In the genomic region with DNA sequence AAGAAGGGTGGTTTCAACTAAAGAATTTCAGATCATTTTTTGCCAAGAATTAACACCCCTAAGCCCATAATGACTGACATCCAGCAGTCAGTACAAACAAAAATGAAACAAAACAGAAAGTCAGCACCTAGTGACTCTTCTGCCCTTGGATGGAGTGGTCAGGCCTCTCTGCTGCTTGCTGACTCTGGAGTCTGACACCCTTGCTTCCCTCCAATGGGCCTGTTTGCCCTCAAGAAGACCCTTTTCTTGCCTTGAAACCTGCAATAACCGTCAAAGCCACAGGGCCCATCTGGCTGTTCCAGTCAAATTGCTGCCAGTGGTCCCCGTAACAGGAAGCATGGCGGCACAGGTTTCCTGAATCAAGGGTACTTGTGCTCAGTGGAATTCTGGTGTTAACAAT, we compare ENCODE assay signal across 13 cellular contexts. TPM values are rescaled to one million over a fixed set of nuclear protein-coding genes. Genes with fewer than 3 reads are reported as not detected.
DNase-seq lines count a peak whose midpoint lies in the region; ATAC-seq, FAIRE-seq and TF ChIP-seq lines count a peak whose summit lies in the region.
"Had no signal": no experiment of that assay in that cellular context is flagged by ENCODE, and none has a peak within 500 bp of the region (broad histone marks: within the 10 kb centered on the region; RNA-seq: fewer than 3 reads in every experiment).

No MANE protein-coding gene starts in this region.

- intact Hi-C loops in GM12878 (cut with micrococcal nuclease; ENCODE audit: unreplicated experiment) = loop anchor here (5.0 to 10.0 kb wide), 3 partner anchors 144 to 316 kb away; a partner anchor contains a TSS

- in situ Hi-C loops in GM12878 (cut with MboI) = no loop called here

- H3F3A ChIP-seq in DOHH2 (ENCODE audit: control insufficient read depth, insufficient read depth) = peaks cover 17% of the 10 kb centered on the region

- 22% methylated on average over 3 of the region's 3 CpGs for WGBS in GM12878 (ENCODE audit: insufficient coverage, insufficient replicate concordance, low lambda C conversion rate, missing lambda C conversion rate)
- WGBS in upper lobe of left lung, 2 donors = 75 to 86% methylated on average over 3 of the region's 3 CpGs

- no peak for FAIRE-seq in GM12878 (lab: Jason Lieb, UNC)

- peak overlapping the region; percentile 72; the same call in 1 of the 2 replicates for H3K4me3 ChIP-seq in DOHH2 (ENCODE audit: low read length)
- peak overlapping the region; percentile 56 for H3K4me3 ChIP-seq in GM12878
- H3K4me3 ChIP-seq in upper lobe of left lung = no peak overlapping the region
- H3K4me3 ChIP-seq: body of pancreas had no signal

- TF ChIP-seq RAD21 in GM12878 (IDR thresholded peaks at IDR 0.05; ENCODE audit: insufficient read depth, low read depth, low read length) = no peak

- TF ChIP-seq CTCF in DOHH2 (IDR thresholded peaks at IDR 0.05; ENCODE audit: low read depth, low read length, poor library complexity, severe bottlenecking) (no peak), GM12878 (IDR thresholded peaks at IDR 0.05 in 2 of 3, conservative IDR thresholded peaks at IDR 0.05 in 1 of 3; ENCODE audit: control insufficient read depth in 2 of 3, extremely low read depth in 1 of 3, insufficient read depth in 1 of 3, low read depth in 3 of 3, low read length in 3 of 3) (no peak), upper lobe of left lung (IDR thresholded peaks at IDR 0.05) (no peak)

- H3K27ac ChIP-seq in DOHH2 (ENCODE audit: low read depth, low read length) (peak overlapping the region; percentile 97), GM12878 (ENCODE audit: control insufficient read depth, insufficient read depth) (peak overlapping the region; percentile 94), upper lobe of left lung (no peak overlapping the region)
- H3K27ac ChIP-seq: body of pancreas had no signal

- H3K4me2 ChIP-seq in DOHH2 (ENCODE audit: low read length) (peak overlapping the region; percentile 91), GM12878 (ENCODE audit: control insufficient read depth, insufficient read depth) (peak overlapping the region; percentile 85)

- peaks cover 59% of the 10 kb centered on the region for H3K4me1 ChIP-seq in DOHH2 (ENCODE audit: control insufficient read depth, low read length)
- peaks cover 38% of the 10 kb centered on the region for H3K4me1 ChIP-seq in GM12878 (ENCODE audit: control insufficient read depth, insufficient read depth, low read length)
- H3K4me1 ChIP-seq in upper lobe of left lung = no peaks in the 10 kb centered on the region

- no TSS peak for BruUV-seq in GM12878 (replicated peaks; lab: Mats Ljungman, UMichigan)

- peak overlapping the region; percentile 68 for H2AFZ ChIP-seq in GM12878 (ENCODE audit: control insufficient read depth, low read depth, low read length)

- H4K20me1 ChIP-seq in DOHH2 (ENCODE audit: control insufficient read depth, insufficient read depth, low read depth, low read length) (no peaks in the 10 kb centered on the region), GM12878 (ENCODE audit: control insufficient read depth, insufficient read depth) (no peaks in the 10 kb centered on the region)

- no peaks in the 10 kb centered on the region for H3K9me2 ChIP-seq in DOHH2 (replicated peaks; ENCODE audit: control insufficient read depth, low read length)

- ATAC-seq in HG03354 (IDR thresholded peaks at IDR 0.05; ENCODE audit: poor library complexity, severe bottlenecking, unreplicated experiment) (peak; percentile 32), GM12878 (peak; percentile 46), upper lobe of left lung (ENCODE audit: low FRiP score in 2 of 2) (no peak)
- ATAC-seq: body of pancreas had no signal

- TF ChIP-seq POLR2A in GM19099 (IDR thresholded peaks at IDR 0.05; ENCODE audit: extremely low read depth, insufficient read length, low read depth) = peak; percentile 34
- peak; percentile 60; the same call in 1 of the 2 replicates for TF ChIP-seq POLR2A in GM12878 (IDR thresholded peaks at IDR 0.05; ENCODE audit: low read depth, low read length)
- TF ChIP-seq POLR2A in upper lobe of left lung (IDR thresholded peaks at IDR 0.05) = no peak

- H3K36me3 ChIP-seq in DOHH2 (ENCODE audit: control insufficient read depth, low read length) (peaks cover 5% of the 10 kb centered on the region), GM12878 (ENCODE audit: control insufficient read depth in 2 of 2, insufficient read depth in 2 of 2, low read length in 1 of 2) (no peaks in the 10 kb centered on the region), upper lobe of left lung (no peaks in the 10 kb centered on the region)

- POLR2A ChIA-PET in GM12878 (lab: Charles Lee) = interaction anchor here (1.2 to 6.9 kb wide), 4 partner anchors 9 to 65 kb away, joined by 3 to 90 read pairs (median 29); a partner anchor contains a TSS

- H3K79me2 ChIP-seq in DOHH2 (ENCODE audit: control insufficient read depth, low read length) (no peaks in the 10 kb centered on the region), GM12878 (ENCODE audit: control insufficient read depth, insufficient read depth, low read length) (peaks cover 17% of the 10 kb centered on the region)

- DNase-seq in GM12878 (ENCODE audit: low read depth, low spot score) (no peak), NCI-H1048 (lab: John Stamatoyannopoulos, UW) (no peak), upper lobe of left lung (no peak), kidney glomerular epithelial cell (lab: John Stamatoyannopoulos, UW) (no peak)
- no peak for DNase-seq in stimulated activated CD4-positive, alpha-beta T cell treated with anti-CD3 and anti-CD28 coated beads, Interleukin-1b, Interleukin-23, amount 100 ng/mL, for 48 hours
- DNase-seq: activated CD8-positive, alpha-beta memory T cell treated with anti-CD3 and anti-CD28 coated beads for 24 hours; body of pancreas; C1 segment of cervical spinal cord; NCI-H1092 treated with DMSO at 0.1 percent for 48 hours; NCI-H82 had no signal

- H3K27me3 ChIP-seq in DOHH2 (ENCODE audit: control insufficient read depth, low read length) (no peaks in the 10 kb centered on the region), GM12878 (replicated peaks in 1 of 2; ENCODE audit: control insufficient read depth in 2 of 2, insufficient read depth in 2 of 2, low read length in 1 of 2) (no peaks in the 10 kb centered on the region), upper lobe of left lung (no peaks in the 10 kb centered on the region)
- H3K27me3 ChIP-seq: body of pancreas had no signal

- SMC1A ChIA-PET in GM12878 (lab: Charles Lee; ENCODE audit: uncharacterized antibody, unreplicated experiment) = interaction anchor here (0.6 to 7.0 kb wide), 12 partner anchors 9 to 151 kb away, joined by 3 to 119 read pairs (median 12); a partner anchor contains a TSS

- H3K9me3 ChIP-seq in DOHH2 (ENCODE audit: control insufficient read depth, insufficient read depth, low read length) (no peaks in the 10 kb centered on the region), GM12878 (replicated peaks; ENCODE audit: control insufficient read depth, insufficient read depth, low read length) (no peaks in the 10 kb centered on the region; the same call in 1 of the 3 replicates), upper lobe of left lung (no peaks in the 10 kb centered on the region)

- RAD21 ChIA-PET in GM12878 (lab: Charles Lee; ENCODE audit: unreplicated experiment) = interaction anchor here (1.3 to 6.0 kb wide), 8 partner anchors 9 to 57 kb away, joined by 3 to 125 read pairs (median 14); a partner anchor contains a TSS

- no peak; a peak in 1 of 4 replicates for TF ChIP-seq EP300 in GM12878 (IDR thresholded peaks at IDR 0.05; ENCODE audit: borderline replicate concordance in 1 of 2, control insufficient read depth in 1 of 2, low read depth in 2 of 2, low read length in 2 of 2)
- TF ChIP-seq EP300 in upper lobe of left lung (IDR thresholded peaks at IDR 0.05) = no peak

- CTCF ChIA-PET in GM12878 (lab: Yijun Ruan, JAX) = interaction anchor here (0.7 to 7.2 kb wide), 11 partner anchors 9 to 1664 kb away, joined by 3 to 70 read pairs (median 8); a partner anchor contains a TSS

- peak overlapping the region; percentile 57 for H3K9ac ChIP-seq in GM12878 (ENCODE audit: control insufficient read depth, insufficient read depth, low read length)

TF ChIP-seq in GM12878, 131 proteins besides CTCF, POLR2A, EP300 and RAD21 (continues in another document):
- TF ChIP-seq JUND (IDR thresholded peaks at IDR 0.05; ENCODE audit: low read depth, low read length) = no peak

RNA-seq across cellular contexts. Expression of a gene that starts 27.2 kb away (rescaled TPM):
- total RNA-seq in GM12878 (2013; cell fraction: nucleolus; rRNA removed) = 245 and 264 TPM in 2 replicates
- 73.6 and 74.4 TPM in 2 replicates for total RNA-seq in GM12878 (2014; rRNA removed)
- 94.2 and 97.1 TPM in 2 replicates for total RNA-seq in GM12878 (2014; rRNA removed; fragmentation: Illumina TruSeq; extraction: Trizol)
- 63.7 and 64.9 TPM in 2 replicates for total RNA-seq in GM12878 (2021)
- 86.9 TPM for polyA plus RNA-seq in GM12878 (2011; ENCODE audit: low read depth)
- 178 and 213 TPM in 2 replicates for polyA plus RNA-seq in GM12878 (2011; rRNA removed)
- 88.3 and 124 TPM in 2 replicates for polyA plus RNA-seq in GM12878 (2011; cell fraction: cytosol; rRNA removed)
- polyA plus RNA-seq in GM12878 (2011; cell fraction: nucleus; rRNA removed) = 57.7 and 73.8 TPM in 2 replicates
- polyA plus RNA-seq in GM12878 (2012) = 92.3 and 147 TPM in 2 replicates
- 71.4 and 99.2 TPM in 2 replicates for polyA plus RNA-seq in GM12878 (2014; fragmentation: Illumina TruSeq; extraction: Trizol)
- 10 to 100 TPM; 71.6 to 75.4 TPM for polyA plus RNA-seq in GM12878 (2014; fragmentation: Nextera tagmentation; extraction: Ambion mirVana)
- polyA plus RNA-seq in GM12878 (2014; rRNA removed) = 51.2 and 55.1 TPM in 2 replicates
- polyA plus RNA-seq in GM12878 (2016; fragmentation: Nextera tagmentation; extraction: Ambion mirVana) = 10 to 100 TPM; 73.2 to 76.5 TPM
- 173 and 213 TPM in 2 replicates for polyA minus RNA-seq in GM12878 (2011; rRNA and poly(A)+ RNA removed)
- polyA minus RNA-seq in GM12878 (2011; cell fraction: cytosol; rRNA and poly(A)+ RNA removed) = 103 TPM in 2 replicates
- polyA minus RNA-seq in GM12878 (2011; cell fraction: nucleus; rRNA and poly(A)+ RNA removed) = 449 and 546 TPM in 2 replicates
- 10 to 100 TPM; 23.1 to 47.1 (median 28.5) TPM for total RNA-seq in upper lobe of left lung

Comparison
In these comparisons a context has a peak if more than half of its experiments do, and no peak if none do; other contexts are left out.
1. H3K27ac ChIP-seq: peak in DOHH2 (single experiment) and GM12878 (single experiment); none in upper lobe of left lung (0 of 4).
2. H3K4me3 ChIP-seq: peak in DOHH2 (single experiment) and GM12878 (single experiment); none in upper lobe of left lung (0 of 4).
3. POLR2A ChIP-seq: peak in GM19099 (single experiment) and GM12878 (single experiment); none in upper lobe of left lung (0 of 4).
4. ATAC-seq: peak in HG03354 (single experiment) and GM12878 (single experiment); none in upper lobe of left lung (0 of 2).